8 cellular contexts compared by ENCODE assay signal in genomic region chr3:51389423-51390183, GRCh38. TPM values are rescaled to one million over a fixed set of nuclear protein-coding genes. Genes with fewer than 3 reads are reported as not detected.
A peak's percentile ranks its signal among the peaks of the same experiment; 100 is the strongest.
DNase-seq lines count a peak whose midpoint lies in the region; ATAC-seq, FAIRE-seq and TF ChIP-seq lines count a peak whose summit lies in the region.

No MANE protein-coding gene starts in this region.

- H3K9me3 ChIP-seq in HEK293 (ENCODE audit: control insufficient read depth, insufficient read depth, low read depth, low read length) (no peaks in the 10 kb centered on the region), T-helper 17 cell (ENCODE audit: control insufficient read depth, low read length, poor library complexity, severe bottlenecking) (no peaks in the 10 kb centered on the region), kidney (ENCODE audit: control insufficient read depth in 1 of 2, low read length in 2 of 2) (no peaks in the 10 kb centered on the region)

- H3K27ac Mint-ChIP-seq in CD14-positive monocyte, result peak overlapping the region in 5 of 7 donors; percentile 25 to 86 (median 46)
- peak overlapping the region; percentile 6 for H3K27ac Mint-ChIP-seq in T-helper 17 cell

- H3K27ac ChIP-seq in HEK293 (ENCODE audit: extremely low read depth, low read depth, low read length) (no peak overlapping the region), kidney (ENCODE audit: low read depth in 2 of 2, low read length in 2 of 2) (no peak overlapping the region)

- H3K4me1 ChIP-seq in HEK293 (ENCODE audit: control insufficient read depth, insufficient read depth, low read length) (no peaks in the 10 kb centered on the region; the same call in 1 of the 2 replicates), kidney (ENCODE audit: control insufficient read depth in 1 of 2, insufficient read depth in 1 of 2, low read depth in 1 of 2, low read length in 2 of 2) (peaks cover 25 to 44% of the 10 kb centered on the region in 2 donors)

- intact Hi-C loops in CD14-positive monocyte (cut with micrococcal nuclease) (loop anchor here (2.0 to 10.0 kb wide), 5 partner anchors 108 to 1145 kb away; partner anchors contain the start of genes CISH (in 1 of the 2), CYB561D2 (in 1 of the 2), NPRL2 (in 1 of the 2) and NT5DC2 (in 1 of the 2)), kidney (cut with DNase I) (no loop called here)

- no peak overlapping the region for H3K4me3 Mint-ChIP-seq in CD14-positive monocyte
- H3K4me3 Mint-ChIP-seq in T-helper 17 cell, result peak overlapping the region; percentile 43

- peaks cover 56% of the 10 kb centered on the region for H3K4me1 Mint-ChIP-seq in CD14-positive monocyte
- peaks cover 39% of the 10 kb centered on the region for H3K4me1 Mint-ChIP-seq in T-helper 17 cell

- POLR2A ChIA-PET in HEK293 (lab: Yijun Ruan, JAX), result interaction anchor here (0.6 to 1.9 kb wide), 3 partner anchors 57 to 773 kb away, joined by 4 to 8 read pairs (median 5); partner anchors contain the start of genes DCAF1 and MAPKAPK3

- H3K9me3 Mint-ChIP-seq in CD14-positive monocyte, result peaks cover 0 to 3% (median 0%) of the 10 kb centered on the region in 7 donors

- peaks cover 0 to 73% of the 10 kb centered on the region in 2 experiments; a peak in 1 of 3 replicates for H3K36me3 ChIP-seq in HEK293 (ENCODE audit: control insufficient read depth in 2 of 2, insufficient read depth in 1 of 2, low read length in 2 of 2)
- peaks cover 10 to 25% of the 10 kb centered on the region in 2 donors for H3K36me3 ChIP-seq in kidney (ENCODE audit: control insufficient read depth in 1 of 2, insufficient read depth in 2 of 2, low read length in 2 of 2)

- H3K4me3 ChIP-seq in HEK293 (ENCODE audit: low read depth, low read length), result no peak overlapping the region
- no peak overlapping the region for H3K4me3 ChIP-seq in cardiac fibroblast (replicated peaks in 1 of 2; ENCODE audit: low read depth in 2 of 2, low read length in 2 of 2)
- no peak overlapping the region for H3K4me3 ChIP-seq in kidney (ENCODE audit: low read length in 2 of 2)

- H3K36me3 Mint-ChIP-seq in CD14-positive monocyte, result peaks cover 37 to 45% of the 10 kb centered on the region in 2 donors
- peaks cover 4% of the 10 kb centered on the region for H3K36me3 Mint-ChIP-seq in T-helper 17 cell (ENCODE audit: low read depth)

- FAIRE-seq in kidney (lab: Jason Lieb, UNC), result no peak

- no peak overlapping the region for H3K9ac ChIP-seq in kidney (ENCODE audit: low read length in 2 of 2)

- ATAC-seq in T-helper 17 cell (no peak), GM21367 (IDR thresholded peaks at IDR 0.05; ENCODE audit: unreplicated experiment) (no peak)

- H3K27me3 Mint-ChIP-seq in CD14-positive monocyte (ENCODE audit: low read depth in 3 of 3), result peaks cover 0 to 3% (median 1%) of the 10 kb centered on the region in 3 donors
- H3K27me3 Mint-ChIP-seq in T-helper 17 cell, result no peaks in the 10 kb centered on the region

- CTCF ChIA-PET in HEK293 (lab: Yijun Ruan, JAX), result interaction anchor here (0.6 to 2.3 kb wide), 35 partner anchors 10 to 1299 kb away, joined by 3 to 27 read pairs (median 3); partner anchors contain the start of genes ABHD14A, DCAF1 and MAPKAPK3

- no peak for DNase-seq in CD14-positive monocyte (ENCODE audit: low spot score)
- DNase-seq in T-helper 17 cell, result peak; percentile 38 to 49 (median 46)
- peak; percentile 60 to 65 for DNase-seq in cardiac fibroblast (ENCODE audit: low read depth in 2 of 2)
- DNase-seq in kidney, result peak; percentile 78
- DNase-seq in stimulated activated CD4-positive, alpha-beta T cell treated with anti-CD3 and anti-CD28 coated beads, Interleukin-4, amount 100 ng/mL, for 24 hours, result peak; percentile 54
- DNase-seq in KG1 (lab: John Stamatoyannopoulos, UW), result no peak

- peak; percentile 91 for TF ChIP-seq CTCF in CD14-positive monocyte (IDR thresholded peaks at IDR 0.05)
- TF ChIP-seq CTCF in HEK293 (tag by site-specific recombination; IDR thresholded peaks at IDR 0.05), result peak; percentile 72; the same call in 1 of the 2 replicates
- TF ChIP-seq CTCF in cardiac fibroblast (IDR thresholded peaks at IDR 0.05; ENCODE audit: low read depth, low read length), result peak; percentile 92
- peak; percentile 71 for TF ChIP-seq CTCF in kidney (IDR thresholded peaks at IDR 0.05; ENCODE audit: borderline replicate concordance, extremely low read depth, insufficient read depth)

TF ChIP-seq in HEK293, 187 proteins besides CTCF, POLR2A, EP300 and RAD21 (continues in another document):
- TF ChIP-seq ZBTB48 (tag by site-specific recombination; IDR thresholded peaks at IDR 0.05) (no peak), ZNF426 (tag by site-specific recombination; IDR thresholded peaks at IDR 0.05) (no peak), PATZ1 (tag by site-specific recombination; IDR thresholded peaks at IDR 0.05) (peak; percentile 87), ZNF510 (tag by site-specific recombination; IDR thresholded peaks at IDR 0.05; ENCODE audit: insufficient replicate concordance) (no peak), ZNF654 (tag by site-specific recombination; IDR thresholded peaks at IDR 0.05; ENCODE audit: low read depth) (peak; percentile 62), ZNF146 (tag by site-specific recombination; IDR thresholded peaks at IDR 0.05) (no peak), ZBTB26 (tag by site-specific recombination; optimal IDR thresholded peaks at IDR 0.05) (peak; percentile 11), ZBTB7A (tag by site-specific recombination; IDR thresholded peaks at IDR 0.05; ENCODE audit: low read depth) (no peak), ZNF596 (tag by site-specific recombination; IDR thresholded peaks at IDR 0.05) (no peak), EGR2 (tag by site-specific recombination; IDR thresholded peaks at IDR 0.05; ENCODE audit: low read depth) (peak; percentile 70), ZNF138 (tag by site-specific recombination; IDR thresholded peaks at IDR 0.05; ENCODE audit: borderline replicate concordance) (no peak), ZNF302 (tag by site-specific recombination; IDR thresholded peaks at IDR 0.05; ENCODE audit: low read depth) (no peak), BCL11B (tag by site-specific recombination; IDR thresholded peaks at IDR 0.05; ENCODE audit: low read depth) (no peak), ZNF202 (tag by site-specific recombination; IDR thresholded peaks at IDR 0.05; ENCODE audit: borderline replicate concordance) (no peak), ZNF548 (tag by site-specific recombination; IDR thresholded peaks at IDR 0.05) (no peak), ZNF600 (tag by site-specific recombination; IDR thresholded peaks at IDR 0.05) (no peak), ZNF624 (tag by site-specific recombination; IDR thresholded peaks at IDR 0.05) (no peak), ZNF623 (tag by site-specific recombination; IDR thresholded peaks at IDR 0.05) (no peak), ZBTB10 (tag by site-specific recombination; IDR thresholded peaks at IDR 0.05) (0 out of 2 replicates have a peak, but pooled peaks have one; percentile 26), ZFHX2 (tag by site-specific recombination; conservative IDR thresholded peaks at IDR 0.05) (peak; percentile 83)

RNA-seq across cellular contexts. Expression of gene RBM15B, which starts 1.5 kb away (rescaled TPM):
- polyA plus RNA-seq in CD14-positive monocyte (1 to 10 TPM; 7.1 to 9.1 TPM), kidney (ENCODE audit: insufficient read depth, low read depth, low replicate concordance) (9.8 TPM)
- total RNA-seq in T-helper 17 cell (10 to 100 TPM; 28.2 to 31.1 TPM), kidney (28.0 TPM)

RNA-seq across cellular contexts. Expression of gene MANF, which starts 4.5 kb away (rescaled TPM):
- polyA plus RNA-seq in CD14-positive monocyte (10 to 100 TPM; 23.6 to 30.2 TPM), kidney (ENCODE audit: insufficient read depth, low read depth, low replicate concordance) (224 TPM)
- total RNA-seq in T-helper 17 cell (10 to 100 TPM; 35.4 to 43.3 TPM), kidney (96.5 TPM)

Comparison
In these comparisons a context has a peak if more than half of its experiments do, and no peak if none do; other contexts are left out.
1. DNase-seq: peak in T-helper 17 cell (3 of 3), cardiac fibroblast (2 of 2), kidney (single experiment) and stimulated activated CD4-positive, alpha-beta T cell treated with anti-CD3 and anti-CD28 coated beads, Interleukin-4, amount 100 ng/mL, for 24 hours (single experiment); none in CD14-positive monocyte (single experiment) and KG1 (single experiment).
2. Peak in every context shown above with its lines, with median percentiles within 50 percentile points of each other: CTCF ChIP-seq.